Comparison of ENCODE assay signal across 2 cellular contexts in the genomic region with DNA sequence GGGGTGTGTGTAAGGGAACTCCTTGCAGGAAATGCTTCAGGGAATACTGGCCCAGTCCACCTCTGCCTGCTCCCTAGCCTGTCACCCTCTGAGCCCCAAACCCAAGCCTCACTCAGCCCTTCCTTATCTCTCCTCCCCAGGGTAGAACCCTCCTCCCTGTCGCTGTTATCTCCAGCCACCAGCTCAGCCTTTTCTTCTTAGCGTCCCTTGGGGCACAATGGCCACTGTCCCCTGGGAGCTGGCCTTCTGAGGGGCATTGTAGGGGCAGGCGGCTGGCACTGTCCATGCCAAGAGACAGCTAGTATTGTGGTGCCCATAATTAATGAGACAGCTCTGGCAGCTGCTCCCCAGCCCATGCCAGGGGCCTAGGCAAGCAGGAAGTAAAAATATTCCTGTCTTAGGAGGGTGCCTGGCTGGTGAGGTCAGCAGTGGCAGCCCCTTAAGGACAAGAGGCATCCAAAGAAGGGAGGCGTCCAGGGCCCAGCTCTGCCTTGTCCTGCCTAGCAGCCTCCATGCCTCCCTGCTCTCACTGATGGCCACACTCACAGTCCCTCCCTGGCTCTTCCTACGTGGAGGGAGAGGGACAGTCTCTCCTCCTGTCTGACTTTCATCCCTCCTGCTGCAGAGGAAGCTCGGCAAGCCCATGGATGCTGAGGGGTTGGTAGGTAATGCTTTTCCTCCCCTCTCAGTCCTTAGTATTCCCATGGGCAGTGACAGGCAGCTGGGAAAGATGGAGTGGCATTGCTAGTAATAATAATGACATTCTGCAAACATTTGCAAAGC.
TF ChIP-seq lines count a peak whose summit lies in the region.

No MANE protein-coding gene starts in this region.

TF ChIP-seq in SK-N-SH, 30 proteins besides CTCF, POLR2A, EP300 and RAD21 (continued from another document):
- TF ChIP-seq FOXJ3 (CRISPR knock-in tag; IDR thresholded peaks at IDR 0.05) (peak; percentile 31; the same call in 1 of the 2 replicates), GATA2 (CRISPR knock-in tag; IDR thresholded peaks at IDR 0.05) (peak; percentile 74), MXI1 (IDR thresholded peaks at IDR 0.05; ENCODE audit: low read depth, low read length) (no peak), RXRA (IDR thresholded peaks at IDR 0.05; ENCODE audit: borderline replicate concordance, low read depth) (no peak), POLR2AphosphoS5 (IDR thresholded peaks at IDR 0.05; ENCODE audit: low read depth, low read length) (no peak)
- TF ChIP-seq, protein P1, sequence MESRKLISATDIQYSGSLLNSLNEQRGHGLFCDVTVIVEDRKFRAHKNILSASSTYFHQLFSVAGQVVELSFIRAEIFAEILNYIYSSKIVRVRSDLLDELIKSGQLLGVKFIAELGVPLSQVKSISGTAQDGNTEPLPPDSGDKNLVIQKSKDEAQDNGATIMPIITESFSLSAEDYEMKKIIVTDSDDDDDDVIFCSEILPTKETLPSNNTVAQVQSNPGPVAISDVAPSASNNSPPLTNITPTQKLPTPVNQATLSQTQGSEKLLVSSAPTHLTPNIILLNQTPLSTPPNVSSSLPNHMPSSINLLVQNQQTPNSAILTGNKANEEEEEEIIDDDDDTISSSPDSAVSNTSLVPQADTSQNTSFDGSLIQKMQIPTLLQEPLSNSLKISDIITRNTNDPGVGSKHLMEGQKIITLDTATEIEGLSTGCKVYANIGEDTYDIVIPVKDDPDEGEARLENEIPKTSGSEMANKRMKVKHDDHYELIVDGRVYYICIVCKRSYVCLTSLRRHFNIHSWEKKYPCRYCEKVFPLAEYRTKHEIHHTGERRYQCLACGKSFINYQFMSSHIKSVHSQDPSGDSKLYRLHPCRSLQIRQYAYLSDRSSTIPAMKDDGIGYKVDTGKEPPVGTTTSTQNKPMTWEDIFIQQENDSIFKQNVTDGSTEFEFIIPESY (IDR thresholded peaks at IDR 0.05; ENCODE audit: borderline replicate concordance, low read depth): no peak
TF ChIP-seq in SK-N-SH: peak in this region for 2.

TF ChIP-seq in HEK293T, 16 proteins besides CTCF, POLR2A, EP300 and RAD21 (continued from another document):
- no peak for TF ChIP-seq ZNF384 (IDR thresholded peaks at IDR 0.05)
- no peak for TF ChIP-seq TARDBP (IDR thresholded peaks at IDR 0.05)
- no peak for TF ChIP-seq CTBP1 (IDR thresholded peaks at IDR 0.05; ENCODE audit: borderline replicate concordance)
- no peak for TF ChIP-seq ARNT (IDR thresholded peaks at IDR 0.05)
- TF ChIP-seq HDGF (IDR thresholded peaks at IDR 0.05; ENCODE audit: borderline replicate concordance): no peak
- TF ChIP-seq BHLHE40 (IDR thresholded peaks at IDR 0.05; ENCODE audit: borderline replicate concordance): no peak
- TF ChIP-seq FOXK2 (IDR thresholded peaks at IDR 0.05): no peak
TF ChIP-seq in HEK293T: peak in this region for 0.
